ENCODE assay signal across 8 cellular contexts in the genomic region with DNA sequence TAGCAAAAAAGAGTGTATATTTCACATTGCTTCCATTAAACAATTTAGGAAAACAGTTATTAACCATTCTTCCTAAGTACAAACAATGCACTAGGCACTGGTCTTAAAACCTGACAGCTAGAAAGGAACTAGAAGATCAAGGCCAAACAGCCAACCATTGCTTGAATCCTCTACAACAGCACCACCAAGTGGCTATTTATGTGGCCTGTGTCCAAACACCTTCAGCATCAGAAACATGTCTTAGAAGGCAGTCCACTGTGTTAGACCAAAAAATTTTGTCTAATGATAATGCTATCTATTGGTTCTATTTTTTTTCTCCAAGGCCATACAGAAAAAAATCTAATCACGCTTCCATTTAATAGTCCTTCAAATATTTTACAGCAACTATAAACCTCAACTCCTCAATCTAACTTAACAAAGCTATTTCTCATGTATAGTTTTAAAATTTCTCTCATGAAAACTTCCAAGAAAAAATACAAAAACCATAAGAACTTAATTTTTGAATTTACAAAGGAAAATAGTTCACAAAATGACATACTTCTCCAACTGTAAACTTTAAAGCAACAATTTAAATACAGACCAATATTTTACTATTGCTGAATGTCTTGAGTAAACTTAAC. TPM values are rescaled to one million over a fixed set of nuclear protein-coding genes. Genes with fewer than 3 reads are reported as not detected.
DNase-seq lines count a peak whose midpoint lies in the region; ATAC-seq and TF ChIP-seq lines count a peak whose summit lies in the region.

No MANE protein-coding gene starts in this region.

- no peak overlapping the region for H2AFZ ChIP-seq in KMS-11 (ENCODE audit: low read depth)
- no peak overlapping the region for H2AFZ ChIP-seq in PC-9

- BruUV-seq in MCF 10A (replicated peaks; lab: Mats Ljungman, UMichigan) (no TSS peak), PC-9 (replicated peaks; lab: Mats Ljungman, UMichigan) (no TSS peak)

- DNase-seq in MCF 10A (ENCODE audit: unreplicated experiment) (peak; percentile 76), breast epithelium (ENCODE audit: low spot score in 2 of 2) (no peak), PC-9 (peak in 1 of 2 experiments; percentile 37), psoas muscle (no peak)
- DNase-seq in natural killer cell treated with Interleukin-12 subunit alpha and Interleukin-12 subunit beta and Interleukin-15 and Interleukin-18, amount 100 ng/mL, for 72 hours (ENCODE audit: low spot score), result no peak

- 87 to 97% (median 93%) methylated on average over 1 of the region's 1 CpG for WGBS in psoas muscle, 3 donors

- TF ChIP-seq CTCF in MCF 10A (IDR thresholded peaks at IDR 0.05; ENCODE audit: unreplicated experiment), result peak; percentile 83
- TF ChIP-seq CTCF in breast epithelium (IDR thresholded peaks at IDR 0.05), result peak in 1 of 3 donors; percentile 30
- peak; percentile 59 for TF ChIP-seq CTCF in KMS-11 (conservative IDR thresholded peaks at IDR 0.05; ENCODE audit: low read depth, low read length)
- TF ChIP-seq CTCF in PC-9 (conservative IDR thresholded peaks at IDR 0.05), result peak; percentile 67
- TF ChIP-seq CTCF in psoas muscle (IDR thresholded peaks at IDR 0.05), result peak; percentile 40

- H4K20me1 ChIP-seq in KMS-11 (ENCODE audit: insufficient read depth) (no peaks in the 10 kb centered on the region), PC-9 (ENCODE audit: insufficient read depth) (no peaks in the 10 kb centered on the region)

- H3K27me3 Mint-ChIP-seq in MCF 10A (ENCODE audit: insufficient read depth, unreplicated experiment), result no peaks in the 10 kb centered on the region
- no peaks in the 10 kb centered on the region for H3K27me3 Mint-ChIP-seq in natural killer cell treated with Interleukin-12 subunit alpha and Interleukin-12 subunit beta and Interleukin-15 and Interleukin-18, amount 100 ng/mL, for 72 hours

- no peaks in the 10 kb centered on the region for H3K9me2 ChIP-seq in PC-9 (ENCODE audit: insufficient read depth)

- no peak for TF ChIP-seq POLR2A in breast epithelium (IDR thresholded peaks at IDR 0.05)

- H3K4me1 ChIP-seq in breast epithelium, result no peaks in the 10 kb centered on the region
- peaks cover 2% of the 10 kb centered on the region for H3K4me1 ChIP-seq in KMS-11 (ENCODE audit: low read depth, poor library complexity, severe bottlenecking)
- H3K4me1 ChIP-seq in PC-9 (replicated peaks; ENCODE audit: insufficient read depth), result no peaks in the 10 kb centered on the region
- H3K4me1 ChIP-seq in psoas muscle, result no peaks in the 10 kb centered on the region

- H3K9ac ChIP-seq in KMS-11, result no peak overlapping the region

- no peaks in the 10 kb centered on the region for H3K9me3 Mint-ChIP-seq in MCF 10A (ENCODE audit: unreplicated experiment)
- no peaks in the 10 kb centered on the region for H3K9me3 Mint-ChIP-seq in natural killer cell treated with Interleukin-12 subunit alpha and Interleukin-12 subunit beta and Interleukin-15 and Interleukin-18, amount 100 ng/mL, for 72 hours

- H3K27me3 ChIP-seq in breast epithelium (no peaks in the 10 kb centered on the region), KMS-11 (ENCODE audit: insufficient read depth, low read depth) (no peaks in the 10 kb centered on the region), PC-9 (ENCODE audit: insufficient read depth, low read depth) (no peaks in the 10 kb centered on the region), psoas muscle (ENCODE audit: insufficient read depth in 3 of 3, low read length in 2 of 3) (no peaks in the 10 kb centered on the region)

- intact Hi-C loops in MCF 10A (cut with micrococcal nuclease), result loop anchor here (1.0 kb wide), 1 partner anchor 112 kb away; no protein-coding TSS in a partner anchor
- intact Hi-C loops in breast epithelium (cut with DNase I; ENCODE audit: low total_unique reads), result no loop called here
- intact Hi-C loops in PC-9 (cut with micrococcal nuclease; ENCODE audit: unreplicated experiment), result loop anchor here (1.0 kb wide), 1 partner anchor 112 kb away; no protein-coding TSS in a partner anchor
- intact Hi-C loops in psoas muscle (cut with DNase I), result loop anchor here in 1 of 2 donors (10.0 kb wide), 1 partner anchor 112 kb away; no protein-coding TSS in a partner anchor

- peaks cover 56% of the 10 kb centered on the region for H3K36me3 Mint-ChIP-seq in MCF 10A (ENCODE audit: insufficient read depth, unreplicated experiment)
- peaks cover 21% of the 10 kb centered on the region for H3K36me3 Mint-ChIP-seq in natural killer cell treated with Interleukin-12 subunit alpha and Interleukin-12 subunit beta and Interleukin-15 and Interleukin-18, amount 100 ng/mL, for 72 hours

- H3K4me3 Mint-ChIP-seq in MCF 10A (ENCODE audit: unreplicated experiment), result no peak overlapping the region
- no peak overlapping the region for H3K4me3 Mint-ChIP-seq in natural killer cell treated with Interleukin-12 subunit alpha and Interleukin-12 subunit beta and Interleukin-15 and Interleukin-18, amount 100 ng/mL, for 72 hours

- H3K4me3 ChIP-seq in breast epithelium, result no peak overlapping the region
- H3K4me3 ChIP-seq in KMS-11 (IDR thresholded peaks at IDR 0.05; ENCODE audit: insufficient read depth, low read depth, low read length), result no peak overlapping the region
- no peak overlapping the region for H3K4me3 ChIP-seq in PC-9
- H3K4me3 ChIP-seq in psoas muscle, result no peak overlapping the region

- H3K9me3 ChIP-seq in breast epithelium, result no peaks in the 10 kb centered on the region
- H3K9me3 ChIP-seq in PC-9 (ENCODE audit: insufficient read depth, low read depth), result no peaks in the 10 kb centered on the region
- no peaks in the 10 kb centered on the region for H3K9me3 ChIP-seq in psoas muscle

- no peaks in the 10 kb centered on the region for H3K79me2 ChIP-seq in KMS-11 (ENCODE audit: insufficient read depth, low read depth)
- H3K79me2 ChIP-seq in PC-9 (ENCODE audit: low read depth), result no peaks in the 10 kb centered on the region

- CTCF ChIA-PET in MCF 10A (lab: Yijun Ruan, JAX) (interaction anchor here (0.6 to 4.1 kb wide), 18 partner anchors 8 to 389 kb away, joined by 3 to 29 read pairs (median 4); partner anchors contain the start of gene CAAP1), PC-9 (lab: Charles Lee) (interaction anchor here (0.5 kb wide), 1 partner anchor 452 kb away, joined by 3 read pairs; no protein-coding TSS in a partner anchor)

- ATAC-seq in GM21717 (IDR thresholded peaks at IDR 0.05; ENCODE audit: unreplicated experiment) (peak; percentile 74), esophagus mucosa (peak; percentile 59), psoas muscle (no peak)
- no peak for ATAC-seq in natural killer cell treated with Interleukin-12 subunit alpha and Interleukin-12 subunit beta and Interleukin-15 and Interleukin-18, amount 100 ng/mL, for 72 hours

- no peak overlapping the region for H3K4me2 ChIP-seq in KMS-11
- H3K4me2 ChIP-seq in PC-9, result no peak overlapping the region

- no peak overlapping the region for H3K27ac ChIP-seq in breast epithelium
- H3K27ac ChIP-seq in KMS-11, result no peak overlapping the region
- no peak overlapping the region for H3K27ac ChIP-seq in PC-9
- H3K27ac ChIP-seq in psoas muscle, result no peak overlapping the region

- H3K36me3 ChIP-seq in breast epithelium, result no peaks in the 10 kb centered on the region
- no peaks in the 10 kb centered on the region for H3K36me3 ChIP-seq in KMS-11 (ENCODE audit: insufficient read depth)
- H3K36me3 ChIP-seq in PC-9 (ENCODE audit: low read depth), result no peaks in the 10 kb centered on the region
- H3K36me3 ChIP-seq in psoas muscle (ENCODE audit: insufficient read depth in 1 of 2, low read depth in 1 of 2), result peaks cover 0 to 73% of the 10 kb centered on the region in 2 donors

- no peaks in the 10 kb centered on the region for H3K4me1 Mint-ChIP-seq in MCF 10A (ENCODE audit: insufficient read depth, unreplicated experiment)
- H3K4me1 Mint-ChIP-seq in natural killer cell treated with Interleukin-12 subunit alpha and Interleukin-12 subunit beta and Interleukin-15 and Interleukin-18, amount 100 ng/mL, for 72 hours (ENCODE audit: low read depth in 2 of 2), result peaks cover 0 to 3% of the 10 kb centered on the region in 2 donors

- POLR2A ChIA-PET in MCF 10A (lab: Yijun Ruan, JAX), result interaction anchor here (0.7 kb wide), 2 partner anchors 35 to 1582 kb away, joined by 3 read pairs; no protein-coding TSS in a partner anchor
- POLR2A ChIA-PET in PC-9 (lab: Charles Lee; ENCODE audit: unreplicated experiment), result no interaction called here

- no peak overlapping the region for H3K27ac Mint-ChIP-seq in MCF 10A (ENCODE audit: low read depth, unreplicated experiment)
- H3K27ac Mint-ChIP-seq in natural killer cell treated with Interleukin-12 subunit alpha and Interleukin-12 subunit beta and Interleukin-15 and Interleukin-18, amount 100 ng/mL, for 72 hours, result no peak overlapping the region

- H3F3A ChIP-seq in PC-9 (ENCODE audit: insufficient read depth, low read depth), result no peaks in the 10 kb centered on the region

RNA-seq across cellular contexts. Expression of gene CAAP1, which starts 36.1 kb away (rescaled TPM):
- 29.2 and 35.2 TPM in 2 replicates for total RNA-seq in MCF 10A (2022)
- 10 to 100 TPM; 12.3 to 26.8 (median 19.7) TPM for total RNA-seq in breast epithelium
- total RNA-seq in PC-9 (2021), result 12.1 and 14.0 TPM in 2 replicates
- 12.1 TPM for total RNA-seq in esophagus mucosa
- 1 to 10 TPM; 4.7 to 8.8 (median 6.1) TPM for total RNA-seq in psoas muscle
- polyA plus RNA-seq in psoas muscle, result 1 to 10 TPM; 5.9 to 8.4 (median 7.8) TPM
- total RNA-seq in natural killer cell treated with Interleukin-12 subunit alpha and Interleukin-12 subunit beta and Interleukin-15 and Interleukin-18, amount 100 ng/mL, for 72 hours, result 10 to 100 TPM; 12.2 to 15.8 TPM

Comparison
In these comparisons a context has a peak if more than half of its experiments do, and no peak if none do; other contexts are left out.
1. ATAC-seq: peak in GM21717 (single experiment) and esophagus mucosa (single experiment); none in psoas muscle (0 of 4) and natural killer cell treated with Interleukin-12 subunit alpha and Interleukin-12 subunit beta and Interleukin-15 and Interleukin-18, amount 100 ng/mL, for 72 hours (0 of 2).